In the genomic region with DNA sequence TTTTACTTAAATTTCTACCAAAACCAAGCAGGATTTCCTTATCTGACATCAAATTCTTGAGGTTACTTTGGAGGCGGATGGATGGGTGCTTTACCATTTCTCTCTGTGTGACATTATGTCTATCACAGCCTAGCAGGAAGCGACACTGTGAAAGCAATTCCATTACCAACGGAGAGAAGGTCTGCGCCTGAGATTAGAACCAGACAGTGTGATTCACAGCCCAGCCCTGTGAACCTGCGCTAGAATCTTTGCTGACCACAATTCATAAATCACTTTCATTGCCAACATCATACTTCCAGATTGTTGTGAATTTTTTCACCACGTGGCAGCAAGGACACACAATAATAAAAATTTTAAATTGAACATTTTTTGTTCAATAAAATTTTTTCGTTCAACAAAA, we compare ENCODE assay signal across 1 cellular context.
TF ChIP-seq lines count a peak whose summit lies in the region.

No MANE protein-coding gene starts in this region.

TF ChIP-seq in K562, 482 proteins besides CTCF, POLR2A, EP300 and RAD21 (continued from another document and continues in another):
- TF ChIP-seq, protein P1, sequence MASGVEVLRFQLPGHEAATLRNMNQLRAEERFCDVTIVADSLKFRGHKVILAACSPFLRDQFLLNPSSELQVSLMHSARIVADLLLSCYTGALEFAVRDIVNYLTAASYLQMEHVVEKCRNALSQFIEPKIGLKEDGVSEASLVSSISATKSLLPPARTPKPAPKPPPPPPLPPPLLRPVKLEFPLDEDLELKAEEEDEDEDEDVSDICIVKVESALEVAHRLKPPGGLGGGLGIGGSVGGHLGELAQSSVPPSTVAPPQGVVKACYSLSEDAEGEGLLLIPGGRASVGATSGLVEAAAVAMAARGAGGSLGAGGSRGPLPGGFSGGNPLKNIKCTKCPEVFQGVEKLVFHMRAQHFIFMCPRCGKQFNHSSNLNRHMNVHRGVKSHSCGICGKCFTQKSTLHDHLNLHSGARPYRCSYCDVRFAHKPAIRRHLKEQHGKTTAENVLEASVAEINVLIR (CRISPR knock-in tag; IDR thresholded peaks at IDR 0.05) = no peak
- peak; percentile 76 for TF ChIP-seq MYC (IDR thresholded peaks at IDR 0.05; ENCODE audit: low read depth, low read length)
- TF ChIP-seq MYC (CRISPR knock-in tag; IDR thresholded peaks at IDR 0.05; ENCODE audit: borderline replicate concordance, low read depth) = no peak
- no peak for TF ChIP-seq XRCC4 (IDR thresholded peaks at IDR 0.05; ENCODE audit: extremely low read depth, insufficient read depth, insufficient read length)
- no peak for TF ChIP-seq NR4A1 (CRISPR knock-in tag; IDR thresholded peaks at IDR 0.05)
- TF ChIP-seq NR4A1 (tag; IDR thresholded peaks at IDR 0.05) = no peak
- TF ChIP-seq ZC3H8 (IDR thresholded peaks at IDR 0.05) = no peak
- no peak for TF ChIP-seq ZFX (CRISPR knock-in tag; IDR thresholded peaks at IDR 0.05)
- TF ChIP-seq, protein P2, sequence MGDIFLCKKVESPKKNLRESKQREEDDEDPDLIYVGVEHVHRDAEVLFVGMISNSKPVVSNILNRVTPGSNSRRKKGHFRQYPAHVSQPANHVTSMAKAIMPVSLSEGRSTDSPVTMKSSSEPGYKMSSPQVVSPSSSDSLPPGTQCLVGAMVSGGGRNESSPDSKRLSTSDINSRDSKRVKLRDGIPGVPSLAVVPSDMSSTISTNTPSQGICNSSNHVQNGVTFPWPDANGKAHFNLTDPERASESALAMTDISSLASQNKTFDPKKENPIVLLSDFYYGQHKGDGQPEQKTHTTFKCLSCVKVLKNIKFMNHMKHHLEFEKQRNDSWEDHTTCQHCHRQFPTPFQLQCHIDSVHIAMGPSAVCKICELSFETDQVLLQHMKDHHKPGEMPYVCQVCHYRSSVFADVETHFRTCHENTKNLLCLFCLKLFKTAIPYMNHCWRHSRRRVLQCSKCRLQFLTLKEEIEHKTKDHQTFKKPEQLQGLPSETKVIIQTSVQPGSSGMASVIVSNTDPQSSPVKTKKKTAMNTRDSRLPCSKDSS (IDR thresholded peaks at IDR 0.05; ENCODE audit: low read depth, partially characterized antibody) = no peak
- no peak for TF ChIP-seq FOXJ3 (CRISPR knock-in tag; IDR thresholded peaks at IDR 0.05)
- TF ChIP-seq SP2 (IDR thresholded peaks at IDR 0.05; ENCODE audit: extremely low read depth, low read depth, low read length, poor library complexity, severe bottlenecking) = no peak
- TF ChIP-seq TGIF2 (CRISPR knock-in tag; IDR thresholded peaks at IDR 0.05) = no peak
- no peak for TF ChIP-seq ZBTB7A (IDR thresholded peaks at IDR 0.05; ENCODE audit: borderline replicate concordance, control insufficient read depth, low read depth, low read length)
- TF ChIP-seq DACH1 (IDR thresholded peaks at IDR 0.05; ENCODE audit: partially characterized antibody) = no peak
- no peak for TF ChIP-seq ERF (CRISPR knock-in tag; IDR thresholded peaks at IDR 0.05)
- TF ChIP-seq MAFK (IDR thresholded peaks at IDR 0.05; ENCODE audit: low read length) = no peak
- TF ChIP-seq TSC22D4 (tag; IDR thresholded peaks at IDR 0.05) = no peak
- TF ChIP-seq ELF1 (tag; IDR thresholded peaks at IDR 0.05) = peak; percentile 32; the same call in 1 of the 2 replicates
- TF ChIP-seq ETV1 (tag; conservative IDR thresholded peaks at IDR 0.05; ENCODE audit: low read depth) = peak; percentile 95
- TF ChIP-seq SAFB2 (IDR thresholded peaks at IDR 0.05; ENCODE audit: borderline replicate concordance, low read depth, low read length, severe bottlenecking) = no peak
- TF ChIP-seq, protein P3, sequence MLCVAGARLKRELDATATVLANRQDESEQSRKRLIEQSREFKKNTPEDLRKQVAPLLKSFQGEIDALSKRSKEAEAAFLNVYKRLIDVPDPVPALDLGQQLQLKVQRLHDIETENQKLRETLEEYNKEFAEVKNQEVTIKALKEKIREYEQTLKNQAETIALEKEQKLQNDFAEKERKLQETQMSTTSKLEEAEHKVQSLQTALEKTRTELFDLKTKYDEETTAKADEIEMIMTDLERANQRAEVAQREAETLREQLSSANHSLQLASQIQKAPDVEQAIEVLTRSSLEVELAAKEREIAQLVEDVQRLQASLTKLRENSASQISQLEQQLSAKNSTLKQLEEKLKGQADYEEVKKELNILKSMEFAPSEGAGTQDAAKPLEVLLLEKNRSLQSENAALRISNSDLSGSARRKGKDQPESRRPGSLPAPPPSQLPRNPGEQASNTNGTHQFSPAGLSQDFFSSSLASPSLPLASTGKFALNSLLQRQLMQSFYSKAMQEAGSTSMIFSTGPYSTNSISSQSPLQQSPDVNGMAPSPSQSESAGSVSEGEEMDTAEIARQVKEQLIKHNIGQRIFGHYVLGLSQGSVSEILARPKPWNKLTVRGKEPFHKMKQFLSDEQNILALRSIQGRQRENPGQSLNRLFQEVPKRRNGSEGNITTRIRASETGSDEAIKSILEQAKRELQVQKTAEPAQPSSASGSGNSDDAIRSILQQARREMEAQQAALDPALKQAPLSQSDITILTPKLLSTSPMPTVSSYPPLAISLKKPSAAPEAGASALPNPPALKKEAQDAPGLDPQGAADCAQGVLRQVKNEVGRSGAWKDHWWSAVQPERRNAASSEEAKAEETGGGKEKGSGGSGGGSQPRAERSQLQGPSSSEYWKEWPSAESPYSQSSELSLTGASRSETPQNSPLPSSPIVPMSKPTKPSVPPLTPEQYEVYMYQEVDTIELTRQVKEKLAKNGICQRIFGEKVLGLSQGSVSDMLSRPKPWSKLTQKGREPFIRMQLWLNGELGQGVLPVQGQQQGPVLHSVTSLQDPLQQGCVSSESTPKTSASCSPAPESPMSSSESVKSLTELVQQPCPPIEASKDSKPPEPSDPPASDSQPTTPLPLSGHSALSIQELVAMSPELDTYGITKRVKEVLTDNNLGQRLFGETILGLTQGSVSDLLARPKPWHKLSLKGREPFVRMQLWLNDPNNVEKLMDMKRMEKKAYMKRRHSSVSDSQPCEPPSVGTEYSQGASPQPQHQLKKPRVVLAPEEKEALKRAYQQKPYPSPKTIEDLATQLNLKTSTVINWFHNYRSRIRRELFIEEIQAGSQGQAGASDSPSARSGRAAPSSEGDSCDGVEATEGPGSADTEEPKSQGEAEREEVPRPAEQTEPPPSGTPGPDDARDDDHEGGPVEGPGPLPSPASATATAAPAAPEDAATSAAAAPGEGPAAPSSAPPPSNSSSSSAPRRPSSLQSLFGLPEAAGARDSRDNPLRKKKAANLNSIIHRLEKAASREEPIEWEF (CRISPR knock-in tag; IDR thresholded peaks at IDR 0.05) = no peak
- TF ChIP-seq CHD2 (IDR thresholded peaks at IDR 0.05; ENCODE audit: low read depth, low read length) = no peak
- no peak for TF ChIP-seq NR2C2 (CRISPR knock-in tag; IDR thresholded peaks at IDR 0.05)
- 0 out of 2 replicates have a peak, but pooled peaks have one; percentile 25 for TF ChIP-seq NR2C2 (tag; IDR thresholded peaks at IDR 0.05)
- no peak for TF ChIP-seq PCBP1 (IDR thresholded peaks at IDR 0.05; ENCODE audit: low read depth, low read length, poor library complexity, severe bottlenecking)
- TF ChIP-seq, protein P4, sequence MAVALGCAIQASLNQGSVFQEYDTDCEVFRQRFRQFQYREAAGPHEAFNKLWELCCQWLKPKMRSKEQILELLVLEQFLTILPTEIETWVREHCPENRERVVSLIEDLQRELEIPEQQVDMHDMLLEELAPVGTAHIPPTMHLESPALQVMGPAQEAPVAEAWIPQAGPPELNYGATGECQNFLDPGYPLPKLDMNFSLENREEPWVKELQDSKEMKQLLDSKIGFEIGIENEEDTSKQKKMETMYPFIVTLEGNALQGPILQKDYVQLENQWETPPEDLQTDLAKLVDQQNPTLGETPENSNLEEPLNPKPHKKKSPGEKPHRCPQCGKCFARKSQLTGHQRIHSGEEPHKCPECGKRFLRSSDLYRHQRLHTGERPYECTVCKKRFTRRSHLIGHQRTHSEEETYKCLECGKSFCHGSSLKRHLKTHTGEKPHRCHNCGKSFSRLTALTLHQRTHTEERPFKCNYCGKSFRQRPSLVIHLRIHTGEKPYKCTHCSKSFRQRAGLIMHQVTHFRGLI (CRISPR knock-in tag; IDR thresholded peaks at IDR 0.05) = no peak
- TF ChIP-seq GTF2E2 (tag; IDR thresholded peaks at IDR 0.05) = peak; percentile 75
- TF ChIP-seq U2AF2 (optimal IDR thresholded peaks at IDR 0.05; ENCODE audit: low read depth, low read length) = no peak
- TF ChIP-seq HOXB6 (CRISPR knock-in tag; IDR thresholded peaks at IDR 0.05; ENCODE audit: borderline replicate concordance) = no peak
- TF ChIP-seq ZBTB8A (IDR thresholded peaks at IDR 0.05; ENCODE audit: partially characterized antibody) = no peak
- no peak for TF ChIP-seq ZNF408 (CRISPR knock-in tag; IDR thresholded peaks at IDR 0.05; ENCODE audit: low read depth)
- peak; percentile 82 to 99; a peak in 3 of 4 replicates for TF ChIP-seq HDAC1 (IDR thresholded peaks at IDR 0.05)
- TF ChIP-seq, protein P5, sequence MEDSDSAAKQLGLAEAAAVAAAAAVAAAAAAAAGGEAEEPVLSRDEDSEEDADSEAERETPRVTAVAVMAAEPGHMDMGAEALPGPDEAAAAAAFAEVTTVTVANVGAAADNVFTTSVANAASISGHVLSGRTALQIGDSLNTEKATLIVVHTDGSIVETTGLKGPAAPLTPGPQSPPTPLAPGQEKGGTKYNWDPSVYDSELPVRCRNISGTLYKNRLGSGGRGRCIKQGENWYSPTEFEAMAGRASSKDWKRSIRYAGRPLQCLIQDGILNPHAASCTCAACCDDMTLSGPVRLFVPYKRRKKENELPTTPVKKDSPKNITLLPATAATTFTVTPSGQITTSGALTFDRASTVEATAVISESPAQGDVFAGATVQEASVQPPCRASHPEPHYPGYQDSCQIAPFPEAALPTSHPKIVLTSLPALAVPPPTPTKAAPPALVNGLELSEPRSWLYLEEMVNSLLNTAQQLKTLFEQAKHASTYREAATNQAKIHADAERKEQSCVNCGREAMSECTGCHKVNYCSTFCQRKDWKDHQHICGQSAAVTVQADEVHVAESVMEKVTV (CRISPR knock-in tag; IDR thresholded peaks at IDR 0.05) = no peak
- TF ChIP-seq EGR1 (conservative IDR thresholded peaks at IDR 0.05) = peak; percentile 84
- no peak for TF ChIP-seq ZNF695 (CRISPR knock-in tag; IDR thresholded peaks at IDR 0.05)
- TF ChIP-seq, protein P6, sequence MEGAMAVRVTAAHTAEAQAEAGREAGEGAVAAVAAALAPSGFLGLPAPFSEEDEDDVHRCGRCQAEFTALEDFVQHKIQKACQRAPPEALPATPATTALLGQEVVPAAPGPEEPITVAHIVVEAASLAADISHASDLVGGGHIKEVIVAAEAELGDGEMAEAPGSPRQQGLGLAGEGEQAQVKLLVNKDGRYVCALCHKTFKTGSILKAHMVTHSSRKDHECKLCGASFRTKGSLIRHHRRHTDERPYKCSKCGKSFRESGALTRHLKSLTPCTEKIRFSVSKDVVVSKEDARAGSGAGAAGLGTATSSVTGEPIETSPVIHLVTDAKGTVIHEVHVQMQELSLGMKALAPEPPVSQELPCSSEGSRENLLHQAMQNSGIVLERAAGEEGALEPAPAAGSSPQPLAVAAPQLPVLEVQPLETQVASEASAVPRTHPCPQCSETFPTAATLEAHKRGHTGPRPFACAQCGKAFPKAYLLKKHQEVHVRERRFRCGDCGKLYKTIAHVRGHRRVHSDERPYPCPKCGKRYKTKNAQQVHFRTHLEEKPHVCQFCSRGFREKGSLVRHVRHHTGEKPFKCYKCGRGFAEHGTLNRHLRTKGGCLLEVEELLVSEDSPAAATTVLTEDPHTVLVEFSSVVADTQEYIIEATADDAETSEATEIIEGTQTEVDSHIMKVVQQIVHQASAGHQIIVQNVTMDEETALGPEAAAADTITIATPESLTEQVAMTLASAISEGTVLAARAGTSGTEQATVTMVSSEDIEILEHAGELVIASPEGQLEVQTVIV (CRISPR knock-in tag; IDR thresholded peaks at IDR 0.05; ENCODE audit: borderline replicate concordance) = no peak
- no peak for TF ChIP-seq ZNF76 (CRISPR knock-in tag; IDR thresholded peaks at IDR 0.05; ENCODE audit: borderline replicate concordance)
- TF ChIP-seq STAT5B (CRISPR knock-in tag; IDR thresholded peaks at IDR 0.05) = no peak
- no peak for TF ChIP-seq ZNF175 (CRISPR knock-in tag; IDR thresholded peaks at IDR 0.05; ENCODE audit: low read depth)
- peak; percentile 95 for TF ChIP-seq CBFA2T2 (conservative IDR thresholded peaks at IDR 0.05)
- peak; percentile 84 for TF ChIP-seq CTBP1 (IDR thresholded peaks at IDR 0.05; ENCODE audit: borderline replicate concordance)
- TF ChIP-seq ZNF583 (CRISPR knock-in tag; IDR thresholded peaks at IDR 0.05) = no peak
- no peak for TF ChIP-seq NFATC3 (IDR thresholded peaks at IDR 0.05)
- TF ChIP-seq MAFF (IDR thresholded peaks at IDR 0.05; ENCODE audit: low read length) = no peak
- TF ChIP-seq, protein P7, sequence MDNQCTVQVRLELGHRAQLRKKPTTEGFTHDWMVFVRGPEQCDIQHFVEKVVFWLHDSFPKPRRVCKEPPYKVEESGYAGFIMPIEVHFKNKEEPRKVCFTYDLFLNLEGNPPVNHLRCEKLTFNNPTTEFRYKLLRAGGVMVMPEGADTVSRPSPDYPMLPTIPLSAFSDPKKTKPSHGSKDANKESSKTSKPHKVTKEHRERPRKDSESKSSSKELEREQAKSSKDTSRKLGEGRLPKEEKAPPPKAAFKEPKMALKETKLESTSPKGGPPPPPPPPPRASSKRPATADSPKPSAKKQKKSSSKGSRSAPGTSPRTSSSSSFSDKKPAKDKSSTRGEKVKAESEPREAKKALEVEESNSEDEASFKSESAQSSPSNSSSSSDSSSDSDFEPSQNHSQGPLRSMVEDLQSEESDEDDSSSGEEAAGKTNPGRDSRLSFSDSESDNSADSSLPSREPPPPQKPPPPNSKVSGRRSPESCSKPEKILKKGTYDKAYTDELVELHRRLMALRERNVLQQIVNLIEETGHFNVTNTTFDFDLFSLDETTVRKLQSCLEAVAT (IDR thresholded peaks at IDR 0.05) = peak in 1 of 2 experiments; percentile 84; a peak in 2 of 4 replicates
- TF ChIP-seq HDAC8 (tag; IDR thresholded peaks at IDR 0.05) = no peak
- TF ChIP-seq XRCC3 (IDR thresholded peaks at IDR 0.05) = no peak
- TF ChIP-seq CBX2 (IDR thresholded peaks at IDR 0.05; ENCODE audit: insufficient read depth, low read length, poor library complexity, severe bottlenecking) = no peak
